23 cellular contexts compared by ENCODE assay signal in genomic region chr1:239675735-239676134, GRCh38.
"Had no signal": no experiment of that assay in that cellular context is flagged by ENCODE, and none has a peak within 500 bp of the region (broad histone marks: within the 10 kb centered on the region; RNA-seq: fewer than 3 reads in every experiment).

No MANE protein-coding gene starts in this region.

- H3K9me3 ChIP-seq: neutrophil, ovary, psoas muscle, right lobe of liver, sigmoid colon, stomach, thoracic aorta, thyroid gland, tibial nerve, upper lobe of left lung, vagina had no signal

- H3K27ac ChIP-seq: neutrophil, ovary, parathyroid adenoma, psoas muscle, right lobe of liver, sigmoid colon, stomach, thoracic aorta, thyroid gland, tibial nerve, upper lobe of left lung, vagina had no signal

- H3K36me3 ChIP-seq: neutrophil, ovary, right lobe of liver, stomach, thoracic aorta, thyroid gland, tibial nerve, upper lobe of left lung, vagina had no signal

- H3K9ac ChIP-seq: parathyroid adenoma had no signal

- H3K4me1 ChIP-seq: parathyroid adenoma, psoas muscle, right lobe of liver, sigmoid colon, thyroid gland, tibial nerve, upper lobe of left lung, vagina had no signal

- H3K79me2 ChIP-seq: parathyroid adenoma had no signal

- ATAC-seq: naive thymus-derived CD8-positive, alpha-beta T cell; psoas muscle; right cardiac atrium; right lobe of liver; stimulated activated naive B cell treated with anti-CD40 and anti-IgM and Interleukin-4, amounts not matched to agents 10 μg/mL and 1 μg/mL and 100 μg/mL, for 72 hours had no signal

- H3K27me3 ChIP-seq: neutrophil, ovary, right lobe of liver, sigmoid colon, stomach, thyroid gland, tibial nerve, upper lobe of left lung, vagina had no signal

- DNase-seq: naive thymus-derived CD8-positive, alpha-beta T cell; nucleus accumbens; ovary; posterior cingulate gyrus; psoas muscle; right cardiac atrium; right lobe of liver; sigmoid colon; small intestine; stimulated activated CD4-positive, alpha-beta T cell treated with anti-CD3 and anti-CD28 coated beads, Interleukin-15, amount 100 ng/mL, for 24 hours; stimulated activated CD4-positive, alpha-beta T cell treated with anti-CD3 and anti-CD28 coated beads, Interleukin-2, amount 100 ng/mL, for 24 hours; stimulated activated CD4-positive, alpha-beta T cell treated with anti-CD3 and anti-CD28 coated beads, Interleukin-2, amount 100 ng/mL, for 48 hours; stimulated activated CD4-positive, alpha-beta T cell treated with anti-CD3 and anti-CD28 coated beads, Interleukin-4, amount 100 ng/mL, for 24 hours; stimulated activated naive B cell treated with anti-CD40 and anti-IgM and Interleukin-4, amounts not matched to agents 10 μg/mL and 1 μg/mL and 100 μg/mL, for 72 hours; stimulated activated naive CD4-positive, alpha-beta T cell treated with Interleukin-2 at 50 U/mL for 16 hours; stomach; thyroid gland; upper lobe of left lung had no signal

- H3K4me3 ChIP-seq: ovary, psoas muscle, right lobe of liver, sigmoid colon, stomach, thoracic aorta, thyroid gland, tibial nerve, upper lobe of left lung, vagina had no signal
